Comparison of ENCODE assay signal across 12 cellular contexts in genomic region chr1:167631386-167631941, GRCh38. TPM values are rescaled to one million over a fixed set of nuclear protein-coding genes. Genes with fewer than 3 reads are reported as not detected.
DNase-seq lines count a peak whose midpoint lies in the region; ATAC-seq and TF ChIP-seq lines count a peak whose summit lies in the region.
"Had no signal": no experiment of that assay in that cellular context is flagged by ENCODE, and none has a peak within 500 bp of the region (broad histone marks: within the 10 kb centered on the region; RNA-seq: fewer than 3 reads in every experiment).

No MANE protein-coding gene starts in this region.

- no peaks in the 10 kb centered on the region for H3K9me3 Mint-ChIP-seq in activated T-cell treated with anti-CD3 and anti-CD28 coated beads, Interleukin-2, amount 50 U/mL, for 4 hours
- H3K9me3 Mint-ChIP-seq in activated T-helper 2 cell treated with anti-CD3 and anti-CD28 coated beads, Interferon-gamma antibody, Interleukin-2, Interleukin-4, amounts not matched to agents 10 μg/mL and 5 μg/mL and 100 μg/mL, durations not matched to agents 14 hours and 24 hours and 36 hours, result no peaks in the 10 kb centered on the region
- H3K9me3 Mint-ChIP-seq in mesothelial cell of epicardium, result no peaks in the 10 kb centered on the region

- H3K4me1 Mint-ChIP-seq in activated T-cell treated with anti-CD3 and anti-CD28 coated beads, Interleukin-2, amount 50 U/mL, for 4 hours (ENCODE audit: low read depth), result peaks cover 86% of the 10 kb centered on the region
- H3K4me1 Mint-ChIP-seq in activated T-helper 2 cell treated with anti-CD3 and anti-CD28 coated beads, Interferon-gamma antibody, Interleukin-2, Interleukin-4, amounts not matched to agents 10 μg/mL and 5 μg/mL and 100 μg/mL, durations not matched to agents 14 hours and 24 hours and 36 hours (ENCODE audit: low read depth), result peaks cover 66% of the 10 kb centered on the region
- peaks cover 49% of the 10 kb centered on the region for H3K4me1 Mint-ChIP-seq in mesothelial cell of epicardium

- H3K36me3 Mint-ChIP-seq in activated T-cell treated with anti-CD3 and anti-CD28 coated beads, Interleukin-2, amount 50 U/mL, for 4 hours (ENCODE audit: insufficient read depth), result peaks cover 15% of the 10 kb centered on the region
- H3K36me3 Mint-ChIP-seq in activated T-helper 2 cell treated with anti-CD3 and anti-CD28 coated beads, Interferon-gamma antibody, Interleukin-2, Interleukin-4, amounts not matched to agents 10 μg/mL and 5 μg/mL and 100 μg/mL, durations not matched to agents 14 hours and 24 hours and 36 hours (ENCODE audit: low read depth), result peaks cover 49% of the 10 kb centered on the region
- H3K36me3 Mint-ChIP-seq in mesothelial cell of epicardium, result no peaks in the 10 kb centered on the region

- DNase-seq in activated T-cell treated with anti-CD3 and anti-CD28 coated beads, Interleukin-2, amount 50 U/mL, for 4 hours, result no peak
- no peak for DNase-seq in activated T-cell treated with anti-CD3 and anti-CD28 coated beads, Interleukin-2, amount 50 U/mL, for 1 hour
- no peak for DNase-seq in activated T-helper 2 cell treated with anti-CD3 and anti-CD28 coated beads, Interferon-gamma antibody, Interleukin-2, Interleukin-4, amounts not matched to agents 10 μg/mL and 5 μg/mL and 100 μg/mL, durations not matched to agents 14 hours and 24 hours and 36 hours (ENCODE audit: low spot score)
- DNase-seq in mesothelial cell of epicardium (ENCODE audit: low spot score in 2 of 2, unreplicated experiment in 2 of 2), result no peak
- no peak for DNase-seq in thyroid gland
- no peak for DNase-seq in NCI-H1436 (lab: John Stamatoyannopoulos, UW)
- no peak for DNase-seq in HPDE6-E6E7 (ENCODE audit: extremely low spot score)
- DNase-seq in NCI-H146 treated with DMSO at 0.1 percent for 48 hours (lab: John Stamatoyannopoulos, UW; ENCODE audit: unreplicated experiment), result no peak
- DNase-seq: cerebellar nuclear complex had no signal

- 63 to 68% methylated on average over 3 of the region's 3 CpGs for WGBS in thyroid gland, 2 donors

- no peaks in the 10 kb centered on the region for H3K9me3 ChIP-seq in thyroid gland
- H3K9me3 ChIP-seq: HAP-1 had no signal

- no peak for ATAC-seq in activated T-cell treated with anti-CD3 and anti-CD28 coated beads, Interleukin-2, amount 50 U/mL, for 4 hours

- no peaks in the 10 kb centered on the region for H3K27me3 ChIP-seq in thyroid gland

- H3K27ac Mint-ChIP-seq in activated T-helper 2 cell treated with anti-CD3 and anti-CD28 coated beads, Interferon-gamma antibody, Interleukin-2, Interleukin-4, amounts not matched to agents 10 μg/mL and 5 μg/mL and 100 μg/mL, durations not matched to agents 14 hours and 24 hours and 36 hours, result peak overlapping the region; percentile 97
- no peak overlapping the region for H3K27ac Mint-ChIP-seq in mesothelial cell of epicardium

- peaks cover 0 to 4% of the 10 kb centered on the region in 2 donors for H3K4me1 ChIP-seq in thyroid gland

- no peak overlapping the region for H3K4me3 ChIP-seq in thyroid gland (replicated peaks in 1 of 3)
- H3K4me3 ChIP-seq: HAP-1 had no signal

- TF ChIP-seq POLR2A in thyroid gland (IDR thresholded peaks at IDR 0.05), result no peak

- intact Hi-C loops in activated T-helper 2 cell treated with anti-CD3 and anti-CD28 coated beads, Interferon-gamma antibody, Interleukin-2, Interleukin-4, amounts not matched to agents 10 μg/mL and 5 μg/mL and 100 μg/mL, durations not matched to agents 14 hours and 24 hours and 36 hours (cut with micrococcal nuclease), result loop anchor here (2.0 kb wide), 1 partner anchor 305 kb away; the partner anchor contains the start of genes DCAF6 and MPC2
- intact Hi-C loops in thyroid gland (cut with DNase I), result no loop called here

- H3K4me3 Mint-ChIP-seq in activated T-cell treated with anti-CD3 and anti-CD28 coated beads, Interleukin-2, amount 50 U/mL, for 4 hours, result peak overlapping the region; percentile 88
- H3K4me3 Mint-ChIP-seq in activated T-helper 2 cell treated with anti-CD3 and anti-CD28 coated beads, Interferon-gamma antibody, Interleukin-2, Interleukin-4, amounts not matched to agents 10 μg/mL and 5 μg/mL and 100 μg/mL, durations not matched to agents 14 hours and 24 hours and 36 hours (ENCODE audit: low read depth), result peak overlapping the region; percentile 94
- peak overlapping the region; percentile 64 for H3K4me3 Mint-ChIP-seq in mesothelial cell of epicardium

- H3K27me3 Mint-ChIP-seq in activated T-cell treated with anti-CD3 and anti-CD28 coated beads, Interleukin-2, amount 50 U/mL, for 4 hours (ENCODE audit: low read depth), result no peaks in the 10 kb centered on the region
- no peaks in the 10 kb centered on the region for H3K27me3 Mint-ChIP-seq in activated T-helper 2 cell treated with anti-CD3 and anti-CD28 coated beads, Interferon-gamma antibody, Interleukin-2, Interleukin-4, amounts not matched to agents 10 μg/mL and 5 μg/mL and 100 μg/mL, durations not matched to agents 14 hours and 24 hours and 36 hours (ENCODE audit: low read depth)
- peaks cover 28% of the 10 kb centered on the region for H3K27me3 Mint-ChIP-seq in mesothelial cell of epicardium (ENCODE audit: low read depth)

- H3K36me3 ChIP-seq in thyroid gland, result no peaks in the 10 kb centered on the region
- H3K36me3 ChIP-seq: HAP-1 had no signal

- no peak for TF ChIP-seq CTCF in mesothelial cell of epicardium (IDR thresholded peaks at IDR 0.05; ENCODE audit: unreplicated experiment)
- no peak for TF ChIP-seq CTCF in thyroid gland (IDR thresholded peaks at IDR 0.05)

- H3K27ac ChIP-seq in thyroid gland, result peak overlapping the region in 2 of 3 donors; percentile 9 to 38
- H3K27ac ChIP-seq: VCaP had no signal

RNA-seq across cellular contexts. Expression of gene RCSD1, which starts 1.4 kb away (rescaled TPM):
- total RNA-seq in activated T-cell treated with anti-CD3 and anti-CD28 coated beads, Interleukin-2, amount 50 U/mL, for 4 hours, result 10 to 100 TPM; 15.4 to 20.6 (median 17.5) TPM
- total RNA-seq in activated T-helper 2 cell treated with anti-CD3 and anti-CD28 coated beads, Interferon-gamma antibody, Interleukin-2, Interleukin-4, amounts not matched to agents 10 μg/mL and 5 μg/mL and 100 μg/mL, durations not matched to agents 14 hours and 24 hours and 36 hours, result 84.9 and 91.9 TPM in 2 replicates
- total RNA-seq in mesothelial cell of epicardium, result 0.76 to 1.2 TPM (median 0.97 TPM) in 3 replicates
- 10 to 100 TPM in 2 of 4 donors, 1 to 10 TPM in 2; 7.1 to 14.2 (median 10.8) TPM for total RNA-seq in thyroid gland
- total RNA-seq: NCI-H460 had no signal
